33 cellular contexts compared by ENCODE assay signal in the genomic region with DNA sequence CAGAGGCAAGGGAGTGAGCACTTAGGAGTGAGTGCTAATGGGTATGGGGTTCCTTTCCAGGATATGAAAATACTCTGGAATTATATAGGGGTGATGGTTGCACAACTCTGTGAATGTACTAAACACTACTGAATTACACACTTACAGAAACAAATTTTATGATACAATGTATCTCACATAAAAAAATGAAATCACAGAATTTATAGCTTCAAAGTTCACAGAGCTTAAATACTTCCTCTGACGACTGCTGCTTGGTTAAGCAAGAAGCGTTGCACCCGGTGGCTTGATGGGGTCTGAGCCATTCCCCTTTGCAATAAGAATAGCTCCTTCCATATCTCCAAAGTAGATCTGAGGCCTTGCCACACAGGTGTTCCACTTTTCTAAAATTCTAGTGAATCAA.
A peak's percentile ranks its signal among the peaks of the same experiment; 100 is the strongest.
DNase-seq lines count a peak whose midpoint lies in the region; ATAC-seq and TF ChIP-seq lines count a peak whose summit lies in the region.
"Had no signal": no experiment of that assay in that cellular context is flagged by ENCODE, and none has a peak within 500 bp of the region (broad histone marks: within the 10 kb centered on the region; RNA-seq: fewer than 3 reads in every experiment).

No MANE protein-coding gene starts in this region.

- WGBS in transverse colon (ENCODE audit: low coverage in 1 of 2), 2 donors, result 44 to 48% methylated on average over 3 of the region's 3 CpGs

- peak; percentile 85 for ATAC-seq in left colon
- ATAC-seq in mucosa of descending colon, result peak; percentile 87
- no peak for ATAC-seq in GM19463 (IDR thresholded peaks at IDR 0.05; ENCODE audit: unreplicated experiment)
- no peak for ATAC-seq in GM19467 (IDR thresholded peaks at IDR 0.05; ENCODE audit: unreplicated experiment)
- ATAC-seq: A549; CD8-positive, alpha-beta T cell had no signal

- no peak for TF ChIP-seq CTCF in mucosa of descending colon (IDR thresholded peaks at IDR 0.05)
- no peak for TF ChIP-seq CTCF in transverse colon (IDR thresholded peaks at IDR 0.05)
- no peak for TF ChIP-seq CTCF in brain microvascular endothelial cell (IDR thresholded peaks at IDR 0.05; ENCODE audit: low read depth, low read length, missing control alignments)

- H3K36me3 ChIP-seq in mucosa of descending colon (ENCODE audit: low read depth) (no peaks in the 10 kb centered on the region), transverse colon (no peaks in the 10 kb centered on the region), brain microvascular endothelial cell (replicated peaks) (no peaks in the 10 kb centered on the region)
- H3K36me3 ChIP-seq: BE2C; BLaER1; BLaER1 treated with 17β-estradiol and CSF1 and Interleukin-3, amounts not matched to agents 10 nM and 100 nM had no signal

- no peak overlapping the region for H3K4me3 ChIP-seq in mucosa of descending colon
- no peak overlapping the region for H3K4me3 ChIP-seq in transverse colon
- no peak overlapping the region for H3K4me3 ChIP-seq in brain microvascular endothelial cell (ENCODE audit: low read depth, low read length)
- H3K4me3 ChIP-seq: A549; BLaER1; BLaER1 treated with 17β-estradiol and CSF1 and Interleukin-3, amounts not matched to agents 10 nM and 100 nM had no signal

- H3K27ac ChIP-seq in transverse colon (peak overlapping the region; percentile 17 to 40 (median 36)), brain microvascular endothelial cell (no peak overlapping the region)
- H3K27ac ChIP-seq: 22Rv1; A549; BLaER1; BLaER1 treated with 17β-estradiol and CSF1 and Interleukin-3, amounts not matched to agents 10 nM and 100 nM; C4-2B had no signal

- H3K4me1 ChIP-seq in mucosa of descending colon (ENCODE audit: low read depth) (no peaks in the 10 kb centered on the region), transverse colon (peaks cover 0 to 21% (median 2%) of the 10 kb centered on the region in 4 donors)
- H3K4me1 ChIP-seq: A549; BE2C; BLaER1; BLaER1 treated with 17β-estradiol and CSF1 and Interleukin-3, amounts not matched to agents 10 nM and 100 nM; Caco-2 had no signal

- TF ChIP-seq POLR2A in transverse colon (IDR thresholded peaks at IDR 0.05), result no peak

- peak in 1 of 2 donors; percentile 43 for DNase-seq in left colon
- peak in 1 of 3 donors; percentile 33 for DNase-seq in mucosa of descending colon
- DNase-seq in posterior vena cava (ENCODE audit: low spot score), result peak; percentile 38
- peak; percentile 54 for DNase-seq in transverse colon
- no peak for DNase-seq in activated naive CD4-positive, alpha-beta T cell treated with Interleukin-2 at 50 U/mL for 16 hours
- no peak for DNase-seq in brain microvascular endothelial cell
- DNase-seq: 8988T; ACHN; AML-193; BE2C; C1 segment of cervical spinal cord; Caco-2; Calu3; CD4-positive, alpha-beta memory T cell; CD4-positive, alpha-beta T cell; CD4-positive, CD25-positive, alpha-beta regulatory T cell; CD8-positive, alpha-beta memory T cell; CD8-positive, alpha-beta T cell; COR-L47; DMS 273 treated with DMSO at 0.1 percent for 48 hours; DMS153; DMS53; DMS79; DMS79 treated with DMSO at 0.1 percent for 48 hours; DND-41; EL had no signal

- H3K27me3 ChIP-seq in transverse colon (no peaks in the 10 kb centered on the region), brain microvascular endothelial cell (replicated peaks) (no peaks in the 10 kb centered on the region)
- H3K27me3 ChIP-seq: BE2C; BLaER1; BLaER1 treated with 17β-estradiol and CSF1 and Interleukin-3, amounts not matched to agents 10 nM and 100 nM had no signal

- no peak for TF ChIP-seq EP300 in transverse colon (IDR thresholded peaks at IDR 0.05; ENCODE audit: low read depth)

- no peaks in the 10 kb centered on the region for H3K9me3 ChIP-seq in mucosa of descending colon
- H3K9me3 ChIP-seq in transverse colon, result no peaks in the 10 kb centered on the region
- H3K9me3 ChIP-seq: A549, BE2C, BLaER1, Caco-2 had no signal

- intact Hi-C loops in left colon (cut with DNase I, micrococcal nuclease), result no loop called here
- intact Hi-C loops in mucosa of descending colon (cut with DNase I, micrococcal nuclease), result no loop called here
- intact Hi-C loops in posterior vena cava (cut with DNase I), result no loop called here
- intact Hi-C loops in transverse colon (cut with DNase I; ENCODE audit: low total_unique reads), result no loop called here

- in situ Hi-C loops in transverse colon (cut with MboI; ENCODE audit: low pct_ligation_motif_present in 1 of 4, low pct_unique_long_range_greater_than_20kb in 1 of 4, low sequenced_read_pairs in 3 of 4) (no loop called here), brain microvascular endothelial cell (cut with HindIII; ENCODE audit: low pct_ligation_motif_present, low sequenced_read_pairs) (no loop called here)

Comparison
In these comparisons a context has a peak if more than half of its experiments do, and no peak if none do; other contexts are left out.
1. ATAC-seq: peak in left colon (single experiment) and mucosa of descending colon (single experiment); none in GM19463 (single experiment) and GM19467 (single experiment).
2. DNase-seq: peak in posterior vena cava (single experiment) and transverse colon (single experiment); none in activated naive CD4-positive, alpha-beta T cell treated with Interleukin-2 at 50 U/mL for 16 hours (single experiment) and brain microvascular endothelial cell (single experiment).